12 cellular contexts compared by ENCODE assay signal in the genomic region with DNA sequence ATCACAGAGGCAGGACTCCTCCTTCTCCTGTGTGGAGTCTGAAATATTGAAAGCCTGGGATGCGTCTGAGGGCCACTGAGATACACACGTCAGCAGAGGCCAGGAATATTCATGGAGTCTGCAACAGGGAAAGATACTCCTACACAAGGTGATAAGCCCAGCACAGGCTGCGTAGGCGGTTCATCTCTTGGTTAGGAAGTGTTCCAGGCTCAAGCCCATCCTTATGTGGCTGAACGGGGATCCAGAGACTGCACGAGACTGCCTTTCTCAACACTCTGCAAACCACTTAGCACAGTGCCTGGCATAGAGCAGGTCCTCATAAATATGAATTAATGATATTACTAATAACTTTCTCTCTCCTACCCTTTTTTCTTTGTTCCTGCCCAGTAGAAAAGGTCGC. TPM values are rescaled to one million over a fixed set of nuclear protein-coding genes. Genes with fewer than 3 reads are reported as not detected.
A peak's percentile ranks its signal among the peaks of the same experiment; 100 is the strongest.
DNase-seq lines count a peak whose midpoint lies in the region; ATAC-seq and TF ChIP-seq lines count a peak whose summit lies in the region.
"Had no signal": no experiment of that assay in that cellular context is flagged by ENCODE, and none has a peak within 500 bp of the region (broad histone marks: within the 10 kb centered on the region; RNA-seq: fewer than 3 reads in every experiment).

No MANE protein-coding gene starts in this region.

- CTCF ChIA-PET in Panc1 (lab: Charles Lee): no interaction called here

- H3K4me3 ChIP-seq in Panc1 (ENCODE audit: low read depth in 2 of 2, low read length in 2 of 2) (no peak overlapping the region), dorsolateral prefrontal cortex (no peak overlapping the region), uterus (no peak overlapping the region)

- no TSS peak for BruUV-seq in Panc1 (replicated peaks; lab: Mats Ljungman, UMichigan)

- H3K27ac ChIP-seq in Panc1 (ENCODE audit: low read length): no peak overlapping the region
- peak overlapping the region in 4 of 59 donors; percentile 35 to 75 (median 52) for H3K27ac ChIP-seq in dorsolateral prefrontal cortex
- H3K27ac ChIP-seq in uterus: peak overlapping the region; percentile 22 to 25
- H3K27ac ChIP-seq: C4-2B had no signal

- H3K36me3 ChIP-seq in Panc1 (ENCODE audit: control insufficient read depth, insufficient read depth, low read length): no peaks in the 10 kb centered on the region
- no peaks in the 10 kb centered on the region for H3K36me3 ChIP-seq in uterus

- intact Hi-C loops in Panc1 (cut with micrococcal nuclease; ENCODE audit: unreplicated experiment): no loop called here
- intact Hi-C loops in dorsolateral prefrontal cortex (cut with DNase I): no loop called here
- intact Hi-C loops in uterus (cut with DNase I; ENCODE audit: low total_unique reads): no loop called here

- H3K27me3 ChIP-seq in Panc1 (ENCODE audit: control insufficient read depth, insufficient read depth, low read length): no peaks in the 10 kb centered on the region
- H3K27me3 ChIP-seq in dorsolateral prefrontal cortex: no peaks in the 10 kb centered on the region
- no peaks in the 10 kb centered on the region for H3K27me3 ChIP-seq in uterus

- TF ChIP-seq POLR2A in uterus (IDR thresholded peaks at IDR 0.05): no peak

- no peak for TF ChIP-seq CTCF in Panc1 (IDR thresholded peaks at IDR 0.05)
- no peak for TF ChIP-seq CTCF in dorsolateral prefrontal cortex (IDR thresholded peaks at IDR 0.05 in 54 of 56, conservative IDR thresholded peaks at IDR 0.05 in 2 of 56; ENCODE audit: low read depth in 1 of 56, partially characterized antibody in 56 of 56)
- no peak for TF ChIP-seq CTCF in omental fat pad (IDR thresholded peaks at IDR 0.05)
- TF ChIP-seq CTCF in uterus (IDR thresholded peaks at IDR 0.05): no peak

- in situ Hi-C loops in Panc1 (cut with HindIII; ENCODE audit: low pct_unique_long_range_greater_than_20kb, low sequenced_read_pairs): no loop called here

- H3K4me1 ChIP-seq in Panc1 (ENCODE audit: control insufficient read depth, insufficient read depth, low read length): no peaks in the 10 kb centered on the region
- no peaks in the 10 kb centered on the region for H3K4me1 ChIP-seq in uterus

- DNase-seq in Panc1 (ENCODE audit: low read depth, low spot score): no peak
- DNase-seq in dorsolateral prefrontal cortex: peak in 8 of 10 donors; percentile 43 to 76 (median 64)
- no peak for DNase-seq in omental fat pad (ENCODE audit: low spot score)
- peak; percentile 41 to 60 for DNase-seq in uterus
- DNase-seq in NCI-H748 treated with DMSO at 0.1 percent for 48 hours (lab: John Stamatoyannopoulos, UW): no peak
- DNase-seq in NCI-H82 (lab: John Stamatoyannopoulos, UW): no peak
- no peak for DNase-seq in retina
- DNase-seq: CD4-positive, alpha-beta memory T cell; DMS79; EL had no signal

- ATAC-seq in Panc1: peak; percentile 30; the same call in 1 of the 2 replicates
- peak; percentile 57 for ATAC-seq in omental fat pad (ENCODE audit: low FRiP score)
- ATAC-seq: HCT116 had no signal

- H3K9me3 ChIP-seq in Panc1 (ENCODE audit: control insufficient read depth, insufficient read depth, low read depth, low read length) (no peaks in the 10 kb centered on the region), uterus (no peaks in the 10 kb centered on the region)

- POLR2A ChIA-PET in Panc1 (lab: Charles Lee): no interaction called here

RNA-seq across cellular contexts. Expression of a gene that starts 29.2 kb away (rescaled TPM):
- 68.7 TPM for total RNA-seq in Panc1 (2021; ENCODE audit: unreplicated experiment)
- 35.7 TPM for polyA plus RNA-seq in Panc1 (2012; ENCODE audit: insufficient read length)
- 10 to 100 TPM; 20.2 to 45.0 (median 29.5) TPM for total RNA-seq in dorsolateral prefrontal cortex
- total RNA-seq in omental fat pad: 10 to 100 TPM; 21.6 to 33.0 (median 29.0) TPM
- total RNA-seq in uterus: 10 to 100 TPM; 10.2 to 64.4 (median 40.0) TPM

Comparison
In these comparisons a context has a peak if more than half of its experiments do, and no peak if none do; other contexts are left out.
1. DNase-seq: peak in dorsolateral prefrontal cortex (8 of 10) and uterus (2 of 2); none in Panc1 (single experiment), omental fat pad (single experiment), NCI-H748 treated with DMSO at 0.1 percent for 48 hours (single experiment), NCI-H82 (single experiment) and retina (single experiment).